11 cellular contexts compared by ENCODE assay signal in the genomic region with DNA sequence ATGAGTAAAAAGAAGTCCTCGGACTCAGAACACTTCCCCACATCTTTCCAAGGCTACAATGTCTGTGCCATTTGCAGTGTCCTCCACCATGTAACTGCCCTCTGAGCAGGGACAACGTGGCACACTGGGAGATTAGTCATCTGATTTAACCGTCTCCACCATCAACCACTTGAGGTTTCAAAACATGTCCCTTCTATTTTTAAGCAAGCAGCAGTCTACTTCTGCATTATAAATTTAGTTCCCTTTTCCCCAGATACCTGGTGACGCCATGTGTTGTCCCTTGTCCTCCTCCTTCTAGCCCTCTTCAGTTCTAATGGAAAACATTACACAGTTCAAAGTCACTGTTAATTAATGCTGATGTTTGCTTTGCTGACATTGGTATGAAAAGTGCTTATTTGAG. TPM values are rescaled to one million over a fixed set of nuclear protein-coding genes. Genes with fewer than 3 reads are reported as not detected.
DNase-seq lines count a peak whose midpoint lies in the region; ATAC-seq lines count a peak whose summit lies in the region.
"Had no signal": no experiment of that assay in that cellular context is flagged by ENCODE, and none has a peak within 500 bp of the region (broad histone marks: within the 10 kb centered on the region; RNA-seq: fewer than 3 reads in every experiment).

No MANE protein-coding gene starts in this region.

- no peak overlapping the region for H3K27ac ChIP-seq in mesendoderm (ENCODE audit: low read depth, low read length)
- H3K27ac ChIP-seq: A549 had no signal

- no peak overlapping the region for H3K4me2 ChIP-seq in mesendoderm (ENCODE audit: low read length)
- H3K4me2 ChIP-seq: A549 had no signal

- H3K18ac ChIP-seq in mesendoderm (ENCODE audit: low read length), result no peak overlapping the region

- peaks cover 6% of the 10 kb centered on the region for H3K4me1 Mint-ChIP-seq in stimulated activated memory B cell treated with anti-CD40 and anti-IgM and Interleukin-4, amounts not matched to agents 10 μg/mL and 1 μg/mL and 100 μg/mL, for 72 hours

- WGBS in mesendoderm (ENCODE audit: extremely low coverage, insufficient coverage, low lambda C conversion rate), result no CpG with 5 or more reads among the region's 4 CpGs

- H3K9ac ChIP-seq in mesendoderm (ENCODE audit: low read length), result no peak overlapping the region

- no peaks in the 10 kb centered on the region for H3K36me3 ChIP-seq in mesendoderm (ENCODE audit: control insufficient read depth, insufficient read depth, low read length)

- no peak overlapping the region for H3K56ac ChIP-seq in mesendoderm (ENCODE audit: low read length)

- no peak overlapping the region for H4K8ac ChIP-seq in mesendoderm (ENCODE audit: low read depth, low read length)

- no peak overlapping the region for H2AK5ac ChIP-seq in mesendoderm (ENCODE audit: low read length)

- no peak overlapping the region for H3K23ac ChIP-seq in mesendoderm (ENCODE audit: low read length)

- no peak overlapping the region for H4K5ac ChIP-seq in mesendoderm (ENCODE audit: low read length)

- H3K4me3 Mint-ChIP-seq in stimulated activated memory B cell treated with anti-CD40 and anti-IgM and Interleukin-4, amounts not matched to agents 10 μg/mL and 1 μg/mL and 100 μg/mL, for 72 hours, result no peak overlapping the region
- H3K4me3 Mint-ChIP-seq: activated CD8-positive, alpha-beta T cell treated with anti-CD3 and anti-CD28 coated beads for 36 hours had no signal

- H3K4me1 ChIP-seq in mesendoderm (ENCODE audit: control insufficient read depth, low read depth, low read length), result no peaks in the 10 kb centered on the region
- H3K4me1 ChIP-seq: A549 had no signal

- no peaks in the 10 kb centered on the region for H3K27me3 ChIP-seq in mesendoderm (ENCODE audit: insufficient read depth, low read length, poor library complexity)

- H2BK5ac ChIP-seq in mesendoderm (ENCODE audit: low read length), result no peak overlapping the region

- no peaks in the 10 kb centered on the region for H3K79me2 ChIP-seq in mesendoderm (ENCODE audit: control insufficient read depth, insufficient read depth, low read length)

- H3K9me3 Mint-ChIP-seq in stimulated activated memory B cell treated with anti-CD40 and anti-IgM and Interleukin-4, amounts not matched to agents 10 μg/mL and 1 μg/mL and 100 μg/mL, for 72 hours, result no peaks in the 10 kb centered on the region
- H3K9me3 Mint-ChIP-seq: activated CD8-positive, alpha-beta T cell treated with anti-CD3 and anti-CD28 coated beads for 36 hours had no signal

- H3K4ac ChIP-seq in mesendoderm (ENCODE audit: low read depth, low read length), result no peak overlapping the region

- no peak overlapping the region for H2BK15ac ChIP-seq in mesendoderm (replicated peaks; ENCODE audit: low read depth)

- H3K4me3 ChIP-seq in mesendoderm (ENCODE audit: low read length), result no peak overlapping the region
- H3K4me3 ChIP-seq: A549 had no signal

- DNase-seq in NCI-H345 (lab: John Stamatoyannopoulos, UW), result peak; percentile 21
- DNase-seq in NCI-H345 treated with DMSO at 0.1 percent for 48 hours (lab: John Stamatoyannopoulos, UW; ENCODE audit: unreplicated experiment), result no peak
- peak; percentile 50 to 82 for DNase-seq in NCI-H187 (lab: John Stamatoyannopoulos, UW)
- no peak for DNase-seq in mesendoderm
- no peak for DNase-seq in cerebellum (ENCODE audit: low spot score)
- DNase-seq in hepatic stellate cell (ENCODE audit: low spot score), result no peak
- DNase-seq: activated CD8-positive, alpha-beta T cell treated with anti-CD3 and anti-CD28 coated beads for 36 hours; stimulated activated CD4-positive, alpha-beta T cell treated with anti-CD3 and anti-CD28 coated beads, Interleukin-12 subunit alpha, Interleukin-12 subunit beta, amount 100 ng/mL, for 4 hours had no signal

- ATAC-seq in HG02870 (IDR thresholded peaks at IDR 0.05; ENCODE audit: unreplicated experiment), result peak; percentile 64
- peak; percentile 63 for ATAC-seq in stimulated activated memory B cell treated with anti-CD40 and anti-IgM and Interleukin-4, amounts not matched to agents 10 μg/mL and 1 μg/mL and 100 μg/mL, for 72 hours
- ATAC-seq: A549; activated CD8-positive, alpha-beta T cell treated with anti-CD3 and anti-CD28 coated beads for 36 hours had no signal

- no peak overlapping the region for H3K27ac Mint-ChIP-seq in stimulated activated memory B cell treated with anti-CD40 and anti-IgM and Interleukin-4, amounts not matched to agents 10 μg/mL and 1 μg/mL and 100 μg/mL, for 72 hours
- H3K27ac Mint-ChIP-seq: activated CD8-positive, alpha-beta T cell treated with anti-CD3 and anti-CD28 coated beads for 36 hours had no signal

- H3K36me3 Mint-ChIP-seq in stimulated activated memory B cell treated with anti-CD40 and anti-IgM and Interleukin-4, amounts not matched to agents 10 μg/mL and 1 μg/mL and 100 μg/mL, for 72 hours, result no peaks in the 10 kb centered on the region

- no peaks in the 10 kb centered on the region for H3K79me1 ChIP-seq in mesendoderm (ENCODE audit: low read length)

- no peak overlapping the region for H2BK120ac ChIP-seq in mesendoderm (ENCODE audit: low read depth, low read length)

- peaks cover 12% of the 10 kb centered on the region for H3K27me3 Mint-ChIP-seq in stimulated activated memory B cell treated with anti-CD40 and anti-IgM and Interleukin-4, amounts not matched to agents 10 μg/mL and 1 μg/mL and 100 μg/mL, for 72 hours

RNA-seq across cellular contexts. Expression of gene ATP10B, which starts 52.9 kb away (rescaled TPM):
- 0.01 TPM for polyA plus RNA-seq in mesendoderm (2013, experiment 1 of 2)
- polyA plus RNA-seq in mesendoderm (2013, experiment 2 of 2), result under 0.01 TPM
- total RNA-seq in cerebellum, result 15.0 TPM
- total RNA-seq: activated CD8-positive, alpha-beta T cell treated with anti-CD3 and anti-CD28 coated beads for 36 hours had no signal
- polyA plus RNA-seq: A549 had no signal

Comparison
In these comparisons a context has a peak if more than half of its experiments do, and no peak if none do; other contexts are left out.
1. DNase-seq: peak in NCI-H345 (single experiment) and NCI-H187 (2 of 2); none in NCI-H345 treated with DMSO at 0.1 percent for 48 hours (single experiment), mesendoderm (single experiment), cerebellum (single experiment) and hepatic stellate cell (single experiment).